Comparison of ENCODE assay signal across 1 cellular context in the genomic region with DNA sequence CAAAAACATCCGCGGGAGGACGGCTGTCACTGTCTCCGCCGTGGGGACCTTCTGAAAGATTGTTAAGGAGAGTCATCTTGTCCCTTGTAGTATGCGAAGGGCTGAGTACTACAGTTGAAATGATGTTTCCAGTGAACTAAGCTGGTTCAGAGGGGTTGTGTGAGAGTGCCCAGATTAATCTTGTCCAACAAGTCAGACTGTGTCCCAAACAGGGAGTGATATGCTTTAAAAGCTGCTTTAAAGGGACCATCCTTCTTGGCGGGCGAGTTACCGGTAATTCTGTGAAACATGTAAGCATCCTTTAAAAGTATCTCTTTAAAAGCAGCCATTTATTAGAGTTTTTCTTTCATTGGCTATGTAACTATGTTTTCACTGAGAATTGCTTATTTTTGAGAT.
TF ChIP-seq lines count a peak whose summit lies in the region.

No MANE protein-coding gene starts in this region.

TF ChIP-seq in SK-N-SH, 30 proteins besides CTCF, POLR2A, EP300 and RAD21 (continued from another document):
- TF ChIP-seq USF1 (IDR thresholded peaks at IDR 0.05; ENCODE audit: borderline replicate concordance, low read depth) (no peak), CHD2 (IDR thresholded peaks at IDR 0.05; ENCODE audit: low read length, partially characterized antibody) (no peak)
